In genomic region chr16:72961115-72961832, GRCh38 we compare ENCODE assay signal across 9 cellular contexts.
DNase-seq lines count a peak whose midpoint lies in the region; ATAC-seq and TF ChIP-seq lines count a peak whose summit lies in the region.
"Had no signal": no experiment of that assay in that cellular context is flagged by ENCODE, and none has a peak within 500 bp of the region (broad histone marks: within the 10 kb centered on the region; RNA-seq: fewer than 3 reads in every experiment).

No MANE protein-coding gene starts in this region.

- peak; percentile 33; the same call in 1 of the 2 replicates for TF ChIP-seq CTCF in LNCaP clone FGC (IDR thresholded peaks at IDR 0.05; ENCODE audit: control insufficient read depth, extremely low read depth, insufficient read depth)
- peak; percentile 59 for TF ChIP-seq CTCF in kidney epithelial cell (IDR thresholded peaks at IDR 0.05; ENCODE audit: insufficient read depth, low read length, poor library complexity, severe bottlenecking)

- no peaks in the 10 kb centered on the region for H3K27me3 ChIP-seq in kidney epithelial cell (ENCODE audit: control insufficient read depth, insufficient read depth, low read length)
- H3K27me3 ChIP-seq: upper lobe of left lung had no signal

- H3K36me3 ChIP-seq in kidney epithelial cell (ENCODE audit: control insufficient read depth, insufficient read depth, low read length) = no peaks in the 10 kb centered on the region

- no peak overlapping the region for H3K4me3 ChIP-seq in LNCaP clone FGC (ENCODE audit: low read depth, low read length)
- no peak overlapping the region for H3K4me3 ChIP-seq in kidney epithelial cell (ENCODE audit: low read depth, low read length)
- H3K4me3 ChIP-seq: upper lobe of left lung had no signal

- peak; percentile 55 for DNase-seq in AG08396 (ENCODE audit: low spot score)
- DNase-seq in LNCaP clone FGC (ENCODE audit: low read depth) = no peak
- peak; percentile 12 for DNase-seq in kidney epithelial cell (ENCODE audit: low read depth)
- DNase-seq in activated CD8-positive, alpha-beta memory T cell treated with anti-CD3 and anti-CD28 coated beads for 24 hours = no peak
- DNase-seq in stimulated activated CD4-positive, alpha-beta T cell treated with anti-CD3 and anti-CD28 coated beads, Interleukin-4, amount 100 ng/mL, for 1 hour = no peak
- DNase-seq: upper lobe of left lung had no signal

- ATAC-seq in SK-N-SH treated with all-trans-retinoic acid at 6 μM for 48 hours (peak; percentile 35; the same call in 1 of the 3 replicates), GM21825 (IDR thresholded peaks at IDR 0.05; ENCODE audit: unreplicated experiment) (no peak), HG03139 (IDR thresholded peaks at IDR 0.05; ENCODE audit: unreplicated experiment) (no peak)

TF ChIP-seq in SK-N-SH treated with all-trans-retinoic acid at 6 μM for 48 hours, 23 proteins besides CTCF, POLR2A, EP300 and RAD21:
- TF ChIP-seq TCF4 (CRISPR knock-in tag; IDR thresholded peaks at IDR 0.05; ENCODE audit: borderline replicate concordance) (0 out of 2 replicates have a peak, but pooled peaks have one; percentile 18), CSDC2 (CRISPR knock-in tag; IDR thresholded peaks at IDR 0.05) (no peak)

Comparison
In these comparisons a context has a peak if more than half of its experiments do, and no peak if none do; other contexts are left out.
1. DNase-seq: peak in AG08396 (single experiment) and kidney epithelial cell (single experiment); none in LNCaP clone FGC (single experiment), activated CD8-positive, alpha-beta memory T cell treated with anti-CD3 and anti-CD28 coated beads for 24 hours (single experiment) and stimulated activated CD4-positive, alpha-beta T cell treated with anti-CD3 and anti-CD28 coated beads, Interleukin-4, amount 100 ng/mL, for 1 hour (single experiment).